ENCODE assay signal across 13 cellular contexts in genomic region chr18:9735879-9736278, GRCh38.
"Had no signal": no experiment of that assay in that cellular context is flagged by ENCODE, and none has a peak within 500 bp of the region (broad histone marks: within the 10 kb centered on the region; RNA-seq: fewer than 3 reads in every experiment).

No MANE protein-coding gene starts in this region.

- H3K9me3 ChIP-seq: left ventricle myocardium inferior, tibial nerve had no signal

- DNase-seq: activated B cell treated with CpG ODN at 0.5 μM for 24 hours; activated CD4-positive, alpha-beta memory T cell treated with anti-CD3 and anti-CD28 coated beads for 36 hours; activated CD4-positive, alpha-beta T cell treated with anti-CD3 and anti-CD28 coated beads for 4 hours; activated naive CD4-positive, alpha-beta T cell; activated T-cell treated with anti-CD3 and anti-CD28 coated beads for 4 hours; amniotic stem cell; left ventricle myocardium inferior; mammary epithelial cell; nephron progenitor cell; stimulated activated CD4-positive, alpha-beta T cell treated with anti-CD3 and anti-CD28 coated beads, Interleukin-2, amount 100 ng/mL, for 24 hours; stimulated activated naive CD4-positive, alpha-beta T cell treated with Interleukin-2 at 50 U/mL for 16 hours had no signal

- H3K27ac ChIP-seq: left ventricle myocardium inferior, tibial nerve had no signal

- H3K4me1 ChIP-seq: left ventricle myocardium inferior had no signal

- H3K27me3 ChIP-seq: tibial nerve had no signal

- H3K4me3 ChIP-seq: left ventricle myocardium inferior, tibial nerve had no signal

- ATAC-seq: activated T-helper 17 cell treated with anti-CD3 and anti-CD28 coated beads, Interleukin-2, amount 50 U/mL, for 72 hours had no signal

- H3K36me3 ChIP-seq: left ventricle myocardium inferior had no signal
